In the genomic region with DNA sequence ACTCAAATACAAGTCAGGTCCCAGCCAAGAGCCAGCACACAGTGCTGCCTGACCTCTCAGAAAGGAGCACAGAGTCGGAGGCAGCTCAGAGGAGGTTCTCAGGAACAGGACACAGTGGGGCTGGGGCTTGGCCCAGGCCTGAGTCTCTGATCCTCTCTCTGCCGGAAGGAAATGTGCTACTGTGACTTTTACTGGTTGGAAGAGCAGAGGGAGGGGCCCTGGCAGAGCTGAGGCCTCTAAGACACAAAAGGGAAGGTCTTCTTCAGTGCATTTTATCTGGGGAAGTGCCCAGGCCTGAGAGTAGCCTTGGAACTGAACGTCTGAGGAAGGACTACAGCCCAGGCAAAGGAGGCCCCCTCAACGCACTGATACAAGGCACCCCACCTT, we compare ENCODE assay signal across 9 cellular contexts. TPM values are rescaled to one million over a fixed set of nuclear protein-coding genes. Genes with fewer than 3 reads are reported as not detected.
DNase-seq lines count a peak whose midpoint lies in the region; ATAC-seq, FAIRE-seq and TF ChIP-seq lines count a peak whose summit lies in the region.
"Had no signal": no experiment of that assay in that cellular context is flagged by ENCODE, and none has a peak within 500 bp of the region (broad histone marks: within the 10 kb centered on the region; RNA-seq: fewer than 3 reads in every experiment).

No MANE protein-coding gene starts in this region.

- POLR2A ChIA-PET in activated CD4-positive, alpha-beta memory T cell treated with anti-CD3 and anti-CD28 coated beads, Interleukin-2, amount 10 ng/mL, durations not matched to agents 7 days and 5 days (lab: Charles Lee): interaction anchor here (0.7 to 15.7 kb wide), 12 partner anchors 10 to 147 kb away, joined by 3 to 229 read pairs (median 4); a partner anchor contains a TSS

- H3K27ac ChIP-seq in heart right ventricle: peak overlapping the region; percentile 67 to 92 (median 80)

- DNase-seq in HT-29 (ENCODE audit: low spot score) (peak; percentile 26), heart right ventricle (peak; percentile 68 to 78), DMS153 (lab: John Stamatoyannopoulos, UW) (no peak), RCC 7860 (ENCODE audit: low spot score) (no peak)
- DNase-seq in activated CD4-positive, alpha-beta memory T cell treated with anti-CD3 and anti-CD28 coated beads, Interleukin-2, amount 10 ng/mL, durations not matched to agents 7 days and 5 days: peak; percentile 79
- peak; percentile 36 for DNase-seq in stimulated activated naive CD4-positive, alpha-beta T cell treated with Interleukin-2 at 50 U/mL for 16 hours (lab: John Stamatoyannopoulos, UW)

- H3K4me1 ChIP-seq in heart right ventricle: peaks cover 41 to 100% (median 98%) of the 10 kb centered on the region in 9 donors

- H3K27me3 ChIP-seq in heart right ventricle: no peaks in the 10 kb centered on the region

- no peaks in the 10 kb centered on the region for H3K9me3 ChIP-seq in heart right ventricle

- H3K27ac Mint-ChIP-seq in activated CD4-positive, alpha-beta memory T cell treated with anti-CD3 and anti-CD28 coated beads, Interleukin-2, amount 10 ng/mL, durations not matched to agents 7 days and 5 days: peak overlapping the region; percentile 96

- H3K27me3 Mint-ChIP-seq in activated CD4-positive, alpha-beta memory T cell treated with anti-CD3 and anti-CD28 coated beads, Interleukin-2, amount 10 ng/mL, durations not matched to agents 7 days and 5 days: no peaks in the 10 kb centered on the region

- no peak for TF ChIP-seq CTCF in heart right ventricle (IDR thresholded peaks at IDR 0.05)

- FAIRE-seq in RCC 7860 (lab: Jason Lieb, UNC): no peak
- FAIRE-seq: TTC549 had no signal

- ATAC-seq in GM18867 (IDR thresholded peaks at IDR 0.05; ENCODE audit: unreplicated experiment) (peak; percentile 36), heart right ventricle (peak; percentile 77 to 90 (median 84)), GM21528 (IDR thresholded peaks at IDR 0.05; ENCODE audit: low FRiP score, unreplicated experiment) (no peak)

- WGBS in heart right ventricle, 2 donors: 29 to 56% methylated on average over 4 of the region's 4 CpGs

- peaks cover 0 to 31% (median 0%) of the 10 kb centered on the region in 9 donors for H3K36me3 ChIP-seq in heart right ventricle

- intact Hi-C loops in heart right ventricle (cut with DNase I): loop anchor here in 2 of 10 donors (2.0 kb wide), 3 partner anchors 15 to 21 kb away; a partner anchor contains a TSS

- no peaks in the 10 kb centered on the region for H3K9me3 Mint-ChIP-seq in activated CD4-positive, alpha-beta memory T cell treated with anti-CD3 and anti-CD28 coated beads, Interleukin-2, amount 10 ng/mL, durations not matched to agents 7 days and 5 days

- H3K36me3 Mint-ChIP-seq in activated CD4-positive, alpha-beta memory T cell treated with anti-CD3 and anti-CD28 coated beads, Interleukin-2, amount 10 ng/mL, durations not matched to agents 7 days and 5 days (ENCODE audit: low read depth): peaks cover 58% of the 10 kb centered on the region

- H3K4me3 ChIP-seq in heart right ventricle: peak overlapping the region in 3 of 10 donors; percentile 3 to 26 (median 7)

- CTCF ChIA-PET in activated CD4-positive, alpha-beta memory T cell treated with anti-CD3 and anti-CD28 coated beads, Interleukin-2, amount 10 ng/mL, durations not matched to agents 7 days and 5 days (lab: Charles Lee): interaction anchor here (0.5 to 9.3 kb wide), 3 partner anchors 16 to 197 kb away, joined by 3 to 89 read pairs (median 9); a partner anchor contains a TSS

- peak overlapping the region; percentile 78 for H3K4me3 Mint-ChIP-seq in activated CD4-positive, alpha-beta memory T cell treated with anti-CD3 and anti-CD28 coated beads, Interleukin-2, amount 10 ng/mL, durations not matched to agents 7 days and 5 days

- peaks cover 94% of the 10 kb centered on the region for H3K4me1 Mint-ChIP-seq in activated CD4-positive, alpha-beta memory T cell treated with anti-CD3 and anti-CD28 coated beads, Interleukin-2, amount 10 ng/mL, durations not matched to agents 7 days and 5 days

RNA-seq across cellular contexts. Expression of a gene that starts 16.2 kb away (rescaled TPM):
- total RNA-seq in HT-29 (2014; rRNA removed; shearing (Covaris generic)): 1.5 and 2.0 TPM in 2 replicates
- 10 to 100 TPM; 14.2 to 14.6 TPM for total RNA-seq in activated CD4-positive, alpha-beta memory T cell treated with anti-CD3 and anti-CD28 coated beads, Interleukin-2, amount 10 ng/mL, durations not matched to agents 7 days and 5 days
- 1 to 10 TPM; 2.8 to 7.9 (median 5.4) TPM for total RNA-seq in heart right ventricle
- 10 to 100 TPM; 13.9 to 14.7 TPM for polyA plus RNA-seq in heart right ventricle

RNA-seq across cellular contexts. Expression of a gene that starts 21.2 kb away (rescaled TPM):
- 17.2 and 17.4 TPM in 2 replicates for total RNA-seq in HT-29 (2014; rRNA removed; shearing (Covaris generic))
- total RNA-seq in activated CD4-positive, alpha-beta memory T cell treated with anti-CD3 and anti-CD28 coated beads, Interleukin-2, amount 10 ng/mL, durations not matched to agents 7 days and 5 days: 10 to 100 TPM; 37.9 to 41.6 TPM
- total RNA-seq in heart right ventricle: 1 to 10 TPM; 3.2 to 7.5 (median 5.6) TPM
- polyA plus RNA-seq in heart right ventricle: 1 to 10 TPM; 6.9 to 9.5 TPM

RNA-seq across cellular contexts. Expression of a gene that starts 38.9 kb away (rescaled TPM):
- total RNA-seq in HT-29 (2014; rRNA removed; shearing (Covaris generic)): not detected in 2 replicates
- 100 to 1,000 TPM; 103 to 107 TPM for total RNA-seq in activated CD4-positive, alpha-beta memory T cell treated with anti-CD3 and anti-CD28 coated beads, Interleukin-2, amount 10 ng/mL, durations not matched to agents 7 days and 5 days
- 1 to 10 TPM in 1 of 10 donors, under 1 TPM in 7, not detected in 2; 0.20 to 2.8 (median 0.44) TPM for total RNA-seq in heart right ventricle
- under 1 TPM in 1 of 2 donors, not detected in 1; 0.22 TPM for polyA plus RNA-seq in heart right ventricle

RNA-seq across cellular contexts. Expression of a gene that starts 51.2 kb away (rescaled TPM):
- total RNA-seq in HT-29 (2014; rRNA removed; shearing (Covaris generic)): 42.3 and 50.8 TPM in 2 replicates
- total RNA-seq in activated CD4-positive, alpha-beta memory T cell treated with anti-CD3 and anti-CD28 coated beads, Interleukin-2, amount 10 ng/mL, durations not matched to agents 7 days and 5 days: 100 to 1,000 TPM; 225 to 226 TPM
- 100 to 1,000 TPM in 6 of 10 donors, 10 to 100 TPM in 4; 84.4 to 132 (median 111) TPM for total RNA-seq in heart right ventricle
- polyA plus RNA-seq in heart right ventricle: 10 to 100 TPM; 13.2 to 16.0 TPM

RNA-seq across cellular contexts. Expression of a gene that starts 51.3 kb away (rescaled TPM):
- total RNA-seq in HT-29 (2014; rRNA removed; shearing (Covaris generic)): 3.6 and 5.5 TPM in 2 replicates
- 1 to 10 TPM; 3.2 to 3.6 TPM for total RNA-seq in activated CD4-positive, alpha-beta memory T cell treated with anti-CD3 and anti-CD28 coated beads, Interleukin-2, amount 10 ng/mL, durations not matched to agents 7 days and 5 days
- total RNA-seq in heart right ventricle: 1 to 10 TPM in 3 of 10 donors, under 1 TPM in 7; 0.11 to 1.2 (median 0.85) TPM
- polyA plus RNA-seq in heart right ventricle: 1 to 10 TPM in 1 of 2 donors, under 1 TPM in 1; 0.88 to 1.2 TPM

Comparison
In these comparisons a context has a peak if more than half of its experiments do, and no peak if none do; other contexts are left out.
1. DNase-seq: peak in HT-29 (single experiment), activated CD4-positive, alpha-beta memory T cell treated with anti-CD3 and anti-CD28 coated beads, Interleukin-2, amount 10 ng/mL, durations not matched to agents 7 days and 5 days (single experiment), heart right ventricle (2 of 2) and stimulated activated naive CD4-positive, alpha-beta T cell treated with Interleukin-2 at 50 U/mL for 16 hours (single experiment); none in DMS153 (single experiment) and RCC 7860 (single experiment).
2. RNA of a gene that starts 38.9 kb away (total RNA-seq): 103 to 107 TPM in activated CD4-positive, alpha-beta memory T cell treated with anti-CD3 and anti-CD28 coated beads, Interleukin-2, amount 10 ng/mL, durations not matched to agents 7 days and 5 days; 0.20 to 2.8 TPM in heart right ventricle and not detected in HT-29; every median in the first group is over 10 times any median in the second.